ENCODE assay signal across 14 cellular contexts in genomic region chr2:31401580-31401979, GRCh38. TPM values are rescaled to one million over a fixed set of nuclear protein-coding genes. Genes with fewer than 3 reads are reported as not detected.
DNase-seq lines count a peak whose midpoint lies in the region; TF ChIP-seq lines count a peak whose summit lies in the region.
"Had no signal": no experiment of that assay in that cellular context is flagged by ENCODE, and none has a peak within 500 bp of the region (broad histone marks: within the 10 kb centered on the region; RNA-seq: fewer than 3 reads in every experiment).

No MANE protein-coding gene starts in this region.

- H3K4me2 ChIP-seq in PC-9: peak overlapping the region; percentile 42

- no peak overlapping the region for H3K4me3 ChIP-seq in PC-9
- H3K4me3 ChIP-seq in BE2C (ENCODE audit: low read depth, low read length): no peak overlapping the region
- H3K4me3 ChIP-seq: heart right ventricle had no signal

- peak overlapping the region; percentile 86 for H3K27ac ChIP-seq in PC-9
- peak overlapping the region; percentile 93 for H3K27ac ChIP-seq in epithelial cell of prostate
- H3K27ac ChIP-seq: heart right ventricle had no signal

- CTCF ChIA-PET in PC-9 (lab: Charles Lee): interaction anchor here (0.7 to 1.2 kb wide), 2 partner anchors 12 to 13 kb away, joined by 3 to 4 read pairs; partner anchors contain the start of gene XDH

- POLR2A ChIA-PET in PC-9 (lab: Charles Lee; ENCODE audit: unreplicated experiment): interaction anchor here (0.6 to 0.7 kb wide), 4 partner anchors 13 to 1187 kb away, joined by 3 to 12 read pairs (median 4); partner anchors contain the start of gene XDH

- no peak for TF ChIP-seq CTCF in PC-9 (conservative IDR thresholded peaks at IDR 0.05)
- no peak for TF ChIP-seq CTCF in BE2C (IDR thresholded peaks at IDR 0.05; ENCODE audit: low read depth, low read length)

- DNase-seq in Daoy (ENCODE audit: low read depth) (peak; percentile 96), PC-9 (peak; percentile 83 to 99), epithelial cell of prostate (ENCODE audit: low read depth, low spot score) (peak; percentile 98), non-pigmented ciliary epithelial cell (ENCODE audit: low read depth) (peak; percentile 92), NOMO-1 treated with DMSO at 0.1 percent for 48 hours (lab: John Stamatoyannopoulos, UW; ENCODE audit: unreplicated experiment) (no peak), BE2C (no peak), cardiac septum (ENCODE audit: low spot score) (no peak)
- no peak for DNase-seq in activated CD4-positive, alpha-beta T cell treated with anti-CD3 and anti-CD28 coated beads for 4 hours
- DNase-seq: activated CD8-positive, alpha-beta memory T cell treated with anti-CD3 and anti-CD28 coated beads for 24 hours; COR-L47; heart right ventricle; Kasumi-1; naive B cell; substantia nigra had no signal

- H3K36me3 ChIP-seq in PC-9 (ENCODE audit: low read depth): peaks cover 29% of the 10 kb centered on the region
- no peaks in the 10 kb centered on the region for H3K36me3 ChIP-seq in BE2C
- H3K36me3 ChIP-seq: heart right ventricle had no signal

- BruUV-seq in PC-9 (replicated peaks; lab: Mats Ljungman, UMichigan): no TSS peak

- H3K9me3 ChIP-seq in PC-9 (ENCODE audit: insufficient read depth, low read depth) (no peaks in the 10 kb centered on the region), BE2C (no peaks in the 10 kb centered on the region)
- H3K9me3 ChIP-seq: heart right ventricle had no signal

- H3K79me2 ChIP-seq in PC-9 (ENCODE audit: low read depth): no peaks in the 10 kb centered on the region

- no peak overlapping the region for H2AFZ ChIP-seq in PC-9

- no peaks in the 10 kb centered on the region for H4K20me1 ChIP-seq in PC-9 (ENCODE audit: insufficient read depth)

- H3F3A ChIP-seq in PC-9 (ENCODE audit: insufficient read depth, low read depth): peaks cover 19% of the 10 kb centered on the region

- H3K27me3 ChIP-seq in PC-9 (ENCODE audit: insufficient read depth, low read depth) (no peaks in the 10 kb centered on the region), BE2C (no peaks in the 10 kb centered on the region; the same call in 1 of the 2 replicates)

- H3K9me2 ChIP-seq in PC-9 (ENCODE audit: insufficient read depth): no peaks in the 10 kb centered on the region

- intact Hi-C loops in PC-9 (cut with micrococcal nuclease; ENCODE audit: unreplicated experiment): loop anchor here (1.0 kb wide), 1 partner anchor 17 kb away; no protein-coding TSS in a partner anchor
- intact Hi-C loops in cardiac septum (cut with DNase I): no loop called here

- H3K4me1 ChIP-seq in PC-9 (replicated peaks; ENCODE audit: insufficient read depth) (peaks cover 35% of the 10 kb centered on the region), BE2C (no peaks in the 10 kb centered on the region)
- H3K4me1 ChIP-seq: heart right ventricle had no signal

RNA-seq across cellular contexts. Expression of gene XDH, which starts 13.0 kb away (rescaled TPM):
- 0.18 and 0.97 TPM in 2 replicates for total RNA-seq in Daoy (2014; rRNA removed; shearing (Covaris generic))
- total RNA-seq in PC-9 (2021) (5.7 and 7.7 TPM in 2 replicates), cardiac septum (not detected)
- not detected for polyA plus RNA-seq in BE2C (2012; ENCODE audit: insufficient read depth, insufficient read length, low read depth)

Comparison
In these comparisons a context has a peak if more than half of its experiments do, and no peak if none do; other contexts are left out.
1. DNase-seq: peak in Daoy (single experiment), PC-9 (2 of 2), epithelial cell of prostate (single experiment) and non-pigmented ciliary epithelial cell (single experiment); none in NOMO-1 treated with DMSO at 0.1 percent for 48 hours (single experiment), BE2C (single experiment), activated CD4-positive, alpha-beta T cell treated with anti-CD3 and anti-CD28 coated beads for 4 hours (0 of 2) and cardiac septum (single experiment).